In the genomic region with DNA sequence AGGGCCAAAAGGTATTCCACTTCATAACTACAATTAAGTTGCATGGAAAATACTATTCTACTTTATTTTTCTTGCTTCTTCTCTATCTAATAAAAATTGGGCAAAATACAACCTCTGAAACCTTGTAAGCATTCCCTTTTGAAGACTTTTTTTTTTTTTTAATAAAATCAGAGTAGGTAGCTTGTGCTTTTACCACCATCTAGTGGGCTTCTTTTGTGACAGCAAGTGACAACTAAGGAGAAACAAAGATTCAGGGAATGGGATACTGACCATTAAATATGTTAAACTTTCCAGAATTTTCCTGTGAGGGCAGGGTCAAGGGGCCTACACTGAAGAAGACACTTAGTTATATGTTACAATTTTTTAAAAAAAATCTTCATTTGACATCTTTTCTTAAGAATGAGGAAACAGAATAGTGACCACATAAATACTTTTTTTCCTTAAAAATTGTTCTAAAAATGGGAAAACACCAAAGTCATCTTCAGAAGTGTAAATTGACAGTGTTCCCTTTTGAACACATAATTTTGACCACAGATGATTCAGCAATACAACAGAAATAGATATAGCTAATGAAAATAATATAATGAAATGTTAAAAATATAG, we compare ENCODE assay signal across 8 cellular contexts.
DNase-seq lines count a peak whose midpoint lies in the region; ATAC-seq and TF ChIP-seq lines count a peak whose summit lies in the region.

No MANE protein-coding gene starts in this region.

- DNase-seq in COLO829 (ENCODE audit: low spot score) (peak; percentile 23), SHP77 treated with DMSO at 0.1 percent for 48 hours (lab: John Stamatoyannopoulos, UW) (peak; percentile 2), globus pallidus (ENCODE audit: low spot score) (peak; percentile 8), lower leg skin (ENCODE audit: low spot score in 2 of 2) (no peak)
- no peak for DNase-seq in NK-92 treated with Interleukin-12 subunit alpha and Interleukin-12 subunit beta, amount 100 ng/mL, for 24 hours (lab: John Stamatoyannopoulos, UW)

- peaks cover 12% of the 10 kb centered on the region for H3K9me3 ChIP-seq in HUES6 (ENCODE audit: control insufficient read depth, insufficient read depth, low read depth, low read length)

- no peak overlapping the region for H3K9ac ChIP-seq in HUES6 (ENCODE audit: low read length)

- H3K9me3 Mint-ChIP-seq in stimulated activated memory B cell treated with anti-CD40 and anti-IgM and Interleukin-4, amounts not matched to agents 10 μg/mL and 1 μg/mL and 100 μg/mL, for 72 hours, result no peaks in the 10 kb centered on the region

- no peak for TF ChIP-seq POLR2A in lower leg skin (IDR thresholded peaks at IDR 0.05)

- no peak for TF ChIP-seq CTCF in lower leg skin (IDR thresholded peaks at IDR 0.05)

- H3K27me3 Mint-ChIP-seq in stimulated activated memory B cell treated with anti-CD40 and anti-IgM and Interleukin-4, amounts not matched to agents 10 μg/mL and 1 μg/mL and 100 μg/mL, for 72 hours, result no peaks in the 10 kb centered on the region

- H3K36me3 Mint-ChIP-seq in stimulated activated memory B cell treated with anti-CD40 and anti-IgM and Interleukin-4, amounts not matched to agents 10 μg/mL and 1 μg/mL and 100 μg/mL, for 72 hours, result no peaks in the 10 kb centered on the region

- H3K4me1 Mint-ChIP-seq in stimulated activated memory B cell treated with anti-CD40 and anti-IgM and Interleukin-4, amounts not matched to agents 10 μg/mL and 1 μg/mL and 100 μg/mL, for 72 hours, result no peaks in the 10 kb centered on the region

- H3K4me3 Mint-ChIP-seq in stimulated activated memory B cell treated with anti-CD40 and anti-IgM and Interleukin-4, amounts not matched to agents 10 μg/mL and 1 μg/mL and 100 μg/mL, for 72 hours, result no peak overlapping the region

- no peak for ATAC-seq in stimulated activated memory B cell treated with anti-CD40 and anti-IgM and Interleukin-4, amounts not matched to agents 10 μg/mL and 1 μg/mL and 100 μg/mL, for 72 hours
- ATAC-seq in GM21737 (IDR thresholded peaks at IDR 0.05; ENCODE audit: unreplicated experiment), result no peak

- no peak overlapping the region for H3K27ac Mint-ChIP-seq in stimulated activated memory B cell treated with anti-CD40 and anti-IgM and Interleukin-4, amounts not matched to agents 10 μg/mL and 1 μg/mL and 100 μg/mL, for 72 hours

- no peak overlapping the region for H3K4me3 ChIP-seq in HUES6 (ENCODE audit: low read depth, low read length)
- no peak overlapping the region for H3K4me3 ChIP-seq in lower leg skin (ENCODE audit: low read depth, poor library complexity, severe bottlenecking)

- intact Hi-C loops in lower leg skin (cut with DNase I; ENCODE audit: low total_unique reads), result no loop called here

- peaks cover 9% of the 10 kb centered on the region for H3K36me3 ChIP-seq in HUES6 (ENCODE audit: control insufficient read depth, insufficient read depth, low read length)

- no peaks in the 10 kb centered on the region for H3K27me3 ChIP-seq in HUES6 (ENCODE audit: control insufficient read depth, insufficient read depth, low read length)

- peaks cover 6% of the 10 kb centered on the region for H3K4me1 ChIP-seq in HUES6 (ENCODE audit: control insufficient read depth, insufficient read depth, low read length)

- peak overlapping the region; percentile 81 for H3K27ac ChIP-seq in HUES6 (ENCODE audit: low read depth, low read length)

Comparison
In these comparisons a context has a peak if more than half of its experiments do, and no peak if none do; other contexts are left out.
1. DNase-seq: peak in COLO829 (single experiment), SHP77 treated with DMSO at 0.1 percent for 48 hours (single experiment) and globus pallidus (single experiment); none in lower leg skin (0 of 2) and NK-92 treated with Interleukin-12 subunit alpha and Interleukin-12 subunit beta, amount 100 ng/mL, for 24 hours (single experiment).